ENCODE assay signal across 1 cellular context in the genomic region with DNA sequence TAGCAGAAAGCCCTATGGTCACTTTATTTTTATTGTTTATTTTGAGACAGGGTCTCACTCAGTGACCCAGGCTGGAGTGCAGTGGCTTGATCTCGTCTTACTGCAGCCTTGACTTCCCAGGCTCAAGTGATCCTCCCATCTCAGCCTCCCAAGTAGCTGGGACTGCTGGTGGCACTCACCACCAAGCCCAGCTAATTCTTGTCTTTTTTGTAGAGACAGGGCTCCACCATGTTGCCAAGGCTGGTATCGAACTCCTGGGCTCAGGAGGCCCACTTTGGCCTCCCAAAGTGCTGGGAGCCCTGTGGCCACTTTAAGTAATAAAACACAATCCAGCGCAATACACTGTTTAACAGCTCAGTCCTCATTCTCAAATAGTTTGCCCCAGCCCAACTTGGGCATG.
TF ChIP-seq lines count a peak whose summit lies in the region.

No MANE protein-coding gene starts in this region.

TF ChIP-seq in HepG2, 621 proteins besides CTCF, POLR2A, EP300 and RAD21 (continued from another document):
- TF ChIP-seq, protein P1, sequence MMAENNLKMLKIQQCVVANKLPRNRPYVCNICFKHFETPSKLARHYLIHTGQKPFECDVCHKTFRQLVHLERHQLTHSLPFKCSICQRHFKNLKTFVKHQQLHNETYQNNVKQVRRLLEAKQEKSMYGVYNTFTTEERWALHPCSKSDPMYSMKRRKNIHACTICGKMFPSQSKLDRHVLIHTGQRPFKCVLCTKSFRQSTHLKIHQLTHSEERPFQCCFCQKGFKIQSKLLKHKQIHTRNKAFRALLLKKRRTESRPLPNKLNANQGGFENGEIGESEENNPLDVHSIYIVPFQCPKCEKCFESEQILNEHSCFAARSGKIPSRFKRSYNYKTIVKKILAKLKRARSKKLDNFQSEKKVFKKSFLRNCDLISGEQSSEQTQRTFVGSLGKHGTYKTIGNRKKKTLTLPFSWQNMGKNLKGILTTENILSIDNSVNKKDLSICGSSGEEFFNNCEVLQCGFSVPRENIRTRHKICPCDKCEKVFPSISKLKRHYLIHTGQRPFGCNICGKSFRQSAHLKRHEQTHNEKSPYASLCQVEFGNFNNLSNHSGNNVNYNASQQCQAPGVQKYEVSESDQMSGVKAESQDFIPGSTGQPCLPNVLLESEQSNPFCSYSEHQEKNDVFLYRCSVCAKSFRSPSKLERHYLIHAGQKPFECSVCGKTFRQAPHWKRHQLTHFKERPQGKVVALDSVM (CRISPR knock-in tag; IDR thresholded peaks at IDR 0.05) = peak; percentile 45; the same call in 1 of the 2 replicates
